ENCODE assay signal across 1 cellular context in the genomic region with DNA sequence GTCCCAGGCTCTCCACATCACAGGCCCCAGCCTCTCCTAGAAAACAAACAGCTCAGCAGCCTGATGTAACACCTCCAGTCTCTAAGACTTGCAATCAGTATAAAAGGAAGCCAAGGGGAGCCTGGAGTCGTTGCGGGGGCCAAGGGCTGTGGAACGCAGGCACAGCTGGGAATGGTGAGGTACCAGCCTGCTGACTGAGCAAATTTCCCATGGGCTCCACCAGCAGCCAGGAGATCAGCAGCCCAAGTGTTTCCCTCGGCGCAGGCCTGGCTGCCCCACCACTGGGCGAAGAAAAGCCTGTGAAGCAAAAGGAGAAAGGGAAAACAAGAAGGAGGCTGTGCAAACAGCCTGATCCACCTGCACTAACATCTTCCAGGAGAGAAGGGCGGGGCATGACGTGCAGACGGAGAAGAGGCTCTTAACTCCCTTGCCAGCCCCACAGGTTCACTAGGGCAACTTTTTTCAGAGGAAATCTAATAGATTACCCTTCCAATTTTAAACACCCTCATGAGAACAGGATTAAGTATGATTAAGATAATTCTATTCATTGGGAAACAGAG.
A peak's percentile ranks its signal among the peaks of the same experiment; 100 is the strongest.
TF ChIP-seq lines count a peak whose summit lies in the region.

No MANE protein-coding gene starts in this region.

TF ChIP-seq in H1, 55 proteins besides CTCF, POLR2A, EP300 and RAD21:
- TF ChIP-seq BCL11A (IDR thresholded peaks at IDR 0.05; ENCODE audit: low read depth in 2 of 2, low read length in 2 of 2) (no peak), MAFK (IDR thresholded peaks at IDR 0.05; ENCODE audit: low read depth, low read length) (peak; percentile 79; the same call in 1 of the 2 replicates), SAP30 (IDR thresholded peaks at IDR 0.05; ENCODE audit: insufficient read depth, insufficient replicate concordance, low read length) (no peak), GTF2F1 (IDR thresholded peaks at IDR 0.05; ENCODE audit: borderline replicate concordance, low read depth, low read length) (no peak), RFX5 (IDR thresholded peaks at IDR 0.05; ENCODE audit: borderline replicate concordance, low read depth, low read length) (no peak), NANOG (IDR thresholded peaks at IDR 0.05; ENCODE audit: insufficient read depth, low read depth, low read length, poor library complexity, severe bottlenecking) (no peak), KDM1A (IDR thresholded peaks at IDR 0.05; ENCODE audit: borderline replicate concordance, low read length) (no peak), CEBPB (IDR thresholded peaks at IDR 0.05; ENCODE audit: low read depth, low read length) (peak; percentile 45; the same call in 1 of the 2 replicates), KDM4A (IDR thresholded peaks at IDR 0.05; ENCODE audit: low read depth, low read length, severe bottlenecking) (no peak), HDAC2 (IDR thresholded peaks at IDR 0.05; ENCODE audit: borderline replicate concordance in 1 of 2, low read depth in 2 of 2, low read length in 2 of 2) (no peak), KDM5A (IDR thresholded peaks at IDR 0.05; ENCODE audit: low read length) (no peak), TBP (IDR thresholded peaks at IDR 0.05; ENCODE audit: low read depth, low read length) (no peak)
- TF ChIP-seq, protein P1, sequence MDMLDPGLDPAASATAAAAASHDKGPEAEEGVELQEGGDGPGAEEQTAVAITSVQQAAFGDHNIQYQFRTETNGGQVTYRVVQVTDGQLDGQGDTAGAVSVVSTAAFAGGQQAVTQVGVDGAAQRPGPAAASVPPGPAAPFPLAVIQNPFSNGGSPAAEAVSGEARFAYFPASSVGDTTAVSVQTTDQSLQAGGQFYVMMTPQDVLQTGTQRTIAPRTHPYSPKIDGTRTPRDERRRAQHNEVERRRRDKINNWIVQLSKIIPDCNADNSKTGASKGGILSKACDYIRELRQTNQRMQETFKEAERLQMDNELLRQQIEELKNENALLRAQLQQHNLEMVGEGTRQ (IDR thresholded peaks at IDR 0.05; ENCODE audit: low read length), result no peak
TF ChIP-seq in H1: peak in this region for 2.
